In genomic region chr2:217822296-217823252, GRCh38 we compare ENCODE assay signal across 12 cellular contexts.
DNase-seq lines count a peak whose midpoint lies in the region; ATAC-seq and TF ChIP-seq lines count a peak whose summit lies in the region.
"Had no signal": no experiment of that assay in that cellular context is flagged by ENCODE, and none has a peak within 500 bp of the region (broad histone marks: within the 10 kb centered on the region; RNA-seq: fewer than 3 reads in every experiment).

No MANE protein-coding gene starts in this region.

- H4K20me1 ChIP-seq in mammary epithelial cell (ENCODE audit: insufficient read depth, low read length) = no peaks in the 10 kb centered on the region

- no peak overlapping the region for H3K9ac ChIP-seq in mammary epithelial cell (ENCODE audit: insufficient read depth, low read length)

- H3K36me3 ChIP-seq in mammary epithelial cell (ENCODE audit: insufficient read depth, low read length) (no peaks in the 10 kb centered on the region), left lung (peaks cover 0 to 69% of the 10 kb centered on the region in 2 donors), tibial artery (peaks cover 79 to 92% (median 89%) of the 10 kb centered on the region in 3 donors), SJCRH30 (no peaks in the 10 kb centered on the region)

- H3K4me2 ChIP-seq in mammary epithelial cell (ENCODE audit: insufficient read depth, low read depth, low read length) = peak overlapping the region; percentile 18

- no peak overlapping the region for H3K4me3 ChIP-seq in mammary epithelial cell (replicated peaks in 1 of 3; ENCODE audit: insufficient read depth in 1 of 3, low read depth in 2 of 3, low read length in 3 of 3)
- no peak overlapping the region for H3K4me3 ChIP-seq in left lung
- no peak overlapping the region for H3K4me3 ChIP-seq in tibial artery
- H3K4me3 ChIP-seq in SJCRH30 = no peak overlapping the region

- peaks cover 18% of the 10 kb centered on the region for H3K27me3 Mint-ChIP-seq in T-helper 17 cell
- H3K27me3 Mint-ChIP-seq: activated CD8-positive, alpha-beta T cell treated with anti-CD3 and anti-CD28 coated beads for 36 hours; activated naive CD8-positive, alpha-beta T cell treated with anti-CD3 and anti-CD28 coated beads, Interleukin-2, amount 10 ng/mL, durations not matched to agents 7 days and 5 days had no signal

- no peaks in the 10 kb centered on the region for H3K79me2 ChIP-seq in mammary epithelial cell (ENCODE audit: insufficient read depth, low read length)

- H3K27me3 ChIP-seq in mammary epithelial cell (ENCODE audit: insufficient read depth, low read length) = no peaks in the 10 kb centered on the region
- no peaks in the 10 kb centered on the region for H3K27me3 ChIP-seq in left lung
- H3K27me3 ChIP-seq in tibial artery = no peaks in the 10 kb centered on the region
- no peaks in the 10 kb centered on the region for H3K27me3 ChIP-seq in SJCRH30

- no peak overlapping the region for H3K27ac ChIP-seq in mammary epithelial cell (ENCODE audit: insufficient read depth, low read depth, low read length)
- peak overlapping the region in 1 of 2 donors; percentile 53 for H3K27ac ChIP-seq in left lung
- H3K27ac ChIP-seq in tibial artery = peak overlapping the region; percentile 53 to 78
- no peak overlapping the region for H3K27ac ChIP-seq in SJCRH30

- H3K36me3 Mint-ChIP-seq in T-helper 17 cell (ENCODE audit: low read depth) = no peaks in the 10 kb centered on the region
- H3K36me3 Mint-ChIP-seq: activated naive CD8-positive, alpha-beta T cell treated with anti-CD3 and anti-CD28 coated beads, Interleukin-2, amount 10 ng/mL, durations not matched to agents 7 days and 5 days; memory B cell had no signal

- H3K4me1 ChIP-seq in mammary epithelial cell (ENCODE audit: insufficient read depth, low read length) = peaks cover 11% of the 10 kb centered on the region
- H3K4me1 ChIP-seq in left lung = peaks cover 20 to 54% of the 10 kb centered on the region in 2 donors
- H3K4me1 ChIP-seq in tibial artery = peaks cover 1 to 97% (median 70%) of the 10 kb centered on the region in 4 donors
- H3K4me1 ChIP-seq in SJCRH30 = peaks cover 2% of the 10 kb centered on the region; the same call in 1 of the 2 replicates

- dilution Hi-C loops in mammary epithelial cell (cut with HindIII; ENCODE audit: low sequenced_read_pairs) = no loop called here

- H3K4me3 Mint-ChIP-seq in T-helper 17 cell = no peak overlapping the region
- H3K4me3 Mint-ChIP-seq: activated CD8-positive, alpha-beta T cell treated with anti-CD3 and anti-CD28 coated beads for 36 hours; activated naive CD8-positive, alpha-beta T cell treated with anti-CD3 and anti-CD28 coated beads, Interleukin-2, amount 10 ng/mL, durations not matched to agents 7 days and 5 days; memory B cell had no signal

- no peak overlapping the region for H3K27ac Mint-ChIP-seq in T-helper 17 cell
- H3K27ac Mint-ChIP-seq: activated CD8-positive, alpha-beta T cell treated with anti-CD3 and anti-CD28 coated beads for 36 hours; activated naive CD8-positive, alpha-beta T cell treated with anti-CD3 and anti-CD28 coated beads, Interleukin-2, amount 10 ng/mL, durations not matched to agents 7 days and 5 days; memory B cell had no signal

- no peaks in the 10 kb centered on the region for H3K4me1 Mint-ChIP-seq in T-helper 17 cell
- H3K4me1 Mint-ChIP-seq: activated naive CD8-positive, alpha-beta T cell treated with anti-CD3 and anti-CD28 coated beads, Interleukin-2, amount 10 ng/mL, durations not matched to agents 7 days and 5 days; memory B cell had no signal

- H3K9me3 ChIP-seq in mammary epithelial cell (replicated peaks; ENCODE audit: insufficient read depth, low read length) (no peaks in the 10 kb centered on the region), left lung (no peaks in the 10 kb centered on the region), tibial artery (no peaks in the 10 kb centered on the region), T-helper 17 cell (ENCODE audit: control insufficient read depth, low read length, poor library complexity, severe bottlenecking) (no peaks in the 10 kb centered on the region), SJCRH30 (replicated peaks) (no peaks in the 10 kb centered on the region)

- in situ Hi-C loops in mammary epithelial cell (cut with MboI; ENCODE audit: low sequenced_read_pairs in 2 of 2) = no loop called here

- ATAC-seq in left lung (peak; percentile 48), T-helper 17 cell (no peak)
- ATAC-seq: activated CD8-positive, alpha-beta T cell treated with anti-CD3 and anti-CD28 coated beads for 36 hours had no signal

- no TSS peak for BruUV-seq in mammary epithelial cell (replicated peaks; lab: Mats Ljungman, UMichigan)

- WGBS in mammary epithelial cell (ENCODE audit: low coverage, missing lambda C conversion rate) = 8% methylated on average over 11 of the region's 14 CpGs

- TF ChIP-seq CTCF in mammary epithelial cell (conservative IDR thresholded peaks at IDR 0.05 in 1 of 2, IDR thresholded peaks at IDR 0.05 in 1 of 2; ENCODE audit: extremely low read depth in 1 of 2, insufficient read depth in 1 of 2, low read depth in 1 of 2, low read length in 2 of 2) (peak in 1 of 2 donors; percentile 13), left lung (IDR thresholded peaks at IDR 0.05) (no peak), tibial artery (IDR thresholded peaks at IDR 0.05) (no peak)

- CTCF ChIA-PET in mammary epithelial cell (lab: Charles Lee; ENCODE audit: low non-redundant PET) = interaction anchor here (0.5 kb wide), 1 partner anchor 37 kb away, joined by 3 read pairs; no protein-coding TSS in a partner anchor

- no peak overlapping the region for H2AFZ ChIP-seq in mammary epithelial cell (ENCODE audit: low read depth, low read length)

- DNase-seq in HT1080 (ENCODE audit: low read depth) (peak; percentile 27), mammary epithelial cell (peak; percentile 61), left lung (peak in 1 of 2 donors; percentile 40), tibial artery (no peak), T-helper 17 cell (no peak), DMS153 treated with DMSO at 0.1 percent for 48 hours (lab: John Stamatoyannopoulos, UW; ENCODE audit: unreplicated experiment) (no peak), HT-29 (ENCODE audit: low spot score) (no peak), SJCRH30 (no peak)
- DNase-seq: activated CD8-positive, alpha-beta T cell treated with anti-CD3 and anti-CD28 coated beads for 36 hours; activated naive CD8-positive, alpha-beta T cell treated with anti-CD3 and anti-CD28 coated beads, Interleukin-2, amount 10 ng/mL, durations not matched to agents 7 days and 5 days; NCI-H774 had no signal

- intact Hi-C loops in mammary epithelial cell (cut with micrococcal nuclease) (loop anchor here (2.0 kb wide), 1 partner anchor 28 kb away; no protein-coding TSS in a partner anchor), left lung (cut with DNase I) (no loop called here), tibial artery (cut with DNase I; ENCODE audit: low total_unique reads) (no loop called here)

Comparison
In these comparisons a context has a peak if more than half of its experiments do, and no peak if none do; other contexts are left out.
1. DNase-seq: peak in HT1080 (single experiment) and mammary epithelial cell (single experiment); none in tibial artery (0 of 2), T-helper 17 cell (0 of 3), DMS153 treated with DMSO at 0.1 percent for 48 hours (single experiment), HT-29 (single experiment) and SJCRH30 (0 of 2).
2. H3K27ac ChIP-seq: peak in tibial artery (2 of 2); none in mammary epithelial cell (single experiment) and SJCRH30 (single experiment).